Comparison of ENCODE assay signal across 9 cellular contexts in the genomic region with DNA sequence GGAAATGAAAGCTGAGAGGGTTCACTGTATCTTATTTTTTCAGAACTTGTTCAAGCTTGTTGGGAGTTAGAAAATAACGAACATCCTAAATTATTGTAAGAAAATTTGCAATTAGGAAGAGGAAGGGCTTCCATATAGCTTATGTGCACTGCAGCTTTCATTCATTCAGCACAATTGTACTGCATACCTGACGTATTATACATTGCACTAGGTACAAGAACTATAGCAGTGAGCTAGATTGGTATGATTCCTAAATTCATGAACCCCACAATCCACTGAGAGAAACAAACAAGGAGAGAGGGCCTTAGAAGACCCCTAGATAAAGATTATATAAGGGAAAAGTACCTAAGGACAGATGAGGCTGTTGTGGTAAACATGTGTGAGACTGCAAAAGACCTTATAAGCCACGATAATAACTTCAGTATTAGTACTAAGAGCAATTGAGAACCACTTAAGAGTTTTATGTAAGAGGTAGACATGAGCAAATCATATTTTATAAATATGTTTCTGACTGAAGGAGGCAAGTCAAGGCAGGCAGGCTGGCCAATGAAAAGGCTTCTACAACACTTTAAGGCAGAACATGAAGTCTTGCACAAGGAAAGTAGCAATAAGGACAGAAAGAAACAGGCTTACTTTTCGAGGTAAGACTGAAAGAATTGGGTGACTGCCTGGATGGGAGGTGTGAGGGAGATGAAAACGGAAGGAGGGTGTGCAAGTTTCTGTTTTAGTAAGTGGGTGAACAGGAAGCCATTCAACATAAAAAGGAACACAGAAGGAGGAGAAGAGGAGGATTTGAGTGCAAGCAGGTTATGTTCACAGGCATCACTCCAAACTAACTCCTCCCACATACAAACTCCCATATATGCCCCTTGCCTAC.
DNase-seq lines count a peak whose midpoint lies in the region; ATAC-seq, FAIRE-seq and TF ChIP-seq lines count a peak whose summit lies in the region.
"Had no signal": no experiment of that assay in that cellular context is flagged by ENCODE, and none has a peak within 500 bp of the region (broad histone marks: within the 10 kb centered on the region; RNA-seq: fewer than 3 reads in every experiment).

No MANE protein-coding gene starts in this region.

- H3K27me3 Mint-ChIP-seq in activated T-cell treated with anti-CD3 and anti-CD28 coated beads, Interleukin-2, amount 50 U/mL, for 72 hours (ENCODE audit: low read depth) = no peaks in the 10 kb centered on the region

- no peaks in the 10 kb centered on the region for H3K36me3 ChIP-seq in stomach

- no peak for TF ChIP-seq RAD21 in A549 (conservative IDR thresholded peaks at IDR 0.05 in 1 of 2, IDR thresholded peaks at IDR 0.05 in 1 of 2)

- H3K4me2 ChIP-seq in A549 = peak overlapping the region; percentile 55; the same call in 2 of the 3 replicates

- H3K9me3 Mint-ChIP-seq in activated T-cell treated with anti-CD3 and anti-CD28 coated beads, Interleukin-2, amount 50 U/mL, for 72 hours = no peaks in the 10 kb centered on the region

- intact Hi-C loops in stomach (cut with DNase I; ENCODE audit: low total_unique reads) = no loop called here

- H3K27ac ChIP-seq in A549 (no peak overlapping the region), stomach (no peak overlapping the region)

- TF ChIP-seq CTCF in A549 (IDR thresholded peaks at IDR 0.05) (no peak), stomach (IDR thresholded peaks at IDR 0.05) (no peak)

- WGBS in A549 (ENCODE audit: missing lambda C conversion rate) = 53% methylated on average over 5 of the region's 5 CpGs
- 59 to 70% (median 64%) methylated on average over 5 of the region's 5 CpGs for WGBS in stomach, 5 donors

- H3K27me3 ChIP-seq in stomach = no peaks in the 10 kb centered on the region

- POLR2A ChIA-PET in A549 (lab: Yijun Ruan, JAX) = no interaction called here

- H3K4me3 ChIP-seq in A549 (no peak overlapping the region), stomach (no peak overlapping the region)

- H3K4me1 Mint-ChIP-seq in activated T-cell treated with anti-CD3 and anti-CD28 coated beads, Interleukin-2, amount 50 U/mL, for 72 hours (ENCODE audit: low read depth) = peaks cover 76% of the 10 kb centered on the region

- H3K4me1 ChIP-seq in A549 (peaks cover 36% of the 10 kb centered on the region), stomach (no peaks in the 10 kb centered on the region)

- DNase-seq in A549 (ENCODE audit: low read depth in 1 of 2, low spot score in 1 of 2) = no peak
- peak; percentile 54 to 61 for DNase-seq in activated T-cell treated with anti-CD3 and anti-CD28 coated beads, Interleukin-2, amount 50 U/mL, for 72 hours
- DNase-seq in stimulated activated naive CD4-positive, alpha-beta T cell treated with Interleukin-2 at 50 U/mL for 16 hours (lab: John Stamatoyannopoulos, UW) = peak; percentile 17
- DNase-seq in stomach = no peak
- DNase-seq in DMS153 (lab: John Stamatoyannopoulos, UW) = no peak
- DNase-seq in DMS 273 treated with DMSO at 0.1 percent for 48 hours (lab: John Stamatoyannopoulos, UW) = no peak

- CTCF ChIA-PET in A549 (lab: Yijun Ruan, JAX) = no interaction called here

- FAIRE-seq in A549 (lab: Jason Lieb, UNC) = no peak
- FAIRE-seq: G401.6 had no signal

- peak overlapping the region; percentile 58 for H3K27ac Mint-ChIP-seq in activated T-cell treated with anti-CD3 and anti-CD28 coated beads, Interleukin-2, amount 50 U/mL, for 72 hours

- no peaks in the 10 kb centered on the region for H3K9me3 ChIP-seq in A549
- H3K9me3 ChIP-seq in stomach = no peaks in the 10 kb centered on the region

- ATAC-seq in A549 (no peak), GM19324 (IDR thresholded peaks at IDR 0.05; ENCODE audit: low FRiP score, unreplicated experiment) (peak; percentile 80), HG03139 (IDR thresholded peaks at IDR 0.05; ENCODE audit: unreplicated experiment) (peak; percentile 98)
- ATAC-seq in activated T-cell treated with anti-CD3 and anti-CD28 coated beads, Interleukin-2, amount 50 U/mL, for 72 hours (replicated peaks in 1 of 2) = peak; percentile 71 to 74

- H3K36me3 Mint-ChIP-seq in activated T-cell treated with anti-CD3 and anti-CD28 coated beads, Interleukin-2, amount 50 U/mL, for 72 hours (ENCODE audit: insufficient read depth in 2 of 2) = peaks cover 0 to 2% of the 10 kb centered on the region in 2 donors

- TF ChIP-seq EP300 in A549 (IDR thresholded peaks at IDR 0.05) (no peak), stomach (IDR thresholded peaks at IDR 0.05) (no peak)

- no peak for TF ChIP-seq POLR2A in A549 (IDR thresholded peaks at IDR 0.05; ENCODE audit: low read length)
- TF ChIP-seq POLR2A in stomach (IDR thresholded peaks at IDR 0.05) = no peak

- peak overlapping the region; percentile 67 to 75 for H3K4me3 Mint-ChIP-seq in activated T-cell treated with anti-CD3 and anti-CD28 coated beads, Interleukin-2, amount 50 U/mL, for 72 hours

TF ChIP-seq in A549, 52 proteins besides CTCF, POLR2A, EP300 and RAD21:
- TF ChIP-seq FOXS1 (CRISPR knock-in tag; IDR thresholded peaks at IDR 0.05) (no peak), ZC3H11A (IDR thresholded peaks at IDR 0.05) (no peak), ZFP36 (IDR thresholded peaks at IDR 0.05; ENCODE audit: borderline replicate concordance, partially characterized antibody) (no peak)

Comparison
In these comparisons a context has a peak if more than half of its experiments do, and no peak if none do; other contexts are left out.
1. ATAC-seq: peak in GM19324 (single experiment), HG03139 (single experiment) and activated T-cell treated with anti-CD3 and anti-CD28 coated beads, Interleukin-2, amount 50 U/mL, for 72 hours (2 of 2); none in A549 (0 of 2).
2. DNase-seq: peak in activated T-cell treated with anti-CD3 and anti-CD28 coated beads, Interleukin-2, amount 50 U/mL, for 72 hours (2 of 2) and stimulated activated naive CD4-positive, alpha-beta T cell treated with Interleukin-2 at 50 U/mL for 16 hours (single experiment); none in A549 (0 of 2), stomach (single experiment), DMS153 (single experiment) and DMS 273 treated with DMSO at 0.1 percent for 48 hours (single experiment).